ENCODE assay signal across 31 cellular contexts in the genomic region with DNA sequence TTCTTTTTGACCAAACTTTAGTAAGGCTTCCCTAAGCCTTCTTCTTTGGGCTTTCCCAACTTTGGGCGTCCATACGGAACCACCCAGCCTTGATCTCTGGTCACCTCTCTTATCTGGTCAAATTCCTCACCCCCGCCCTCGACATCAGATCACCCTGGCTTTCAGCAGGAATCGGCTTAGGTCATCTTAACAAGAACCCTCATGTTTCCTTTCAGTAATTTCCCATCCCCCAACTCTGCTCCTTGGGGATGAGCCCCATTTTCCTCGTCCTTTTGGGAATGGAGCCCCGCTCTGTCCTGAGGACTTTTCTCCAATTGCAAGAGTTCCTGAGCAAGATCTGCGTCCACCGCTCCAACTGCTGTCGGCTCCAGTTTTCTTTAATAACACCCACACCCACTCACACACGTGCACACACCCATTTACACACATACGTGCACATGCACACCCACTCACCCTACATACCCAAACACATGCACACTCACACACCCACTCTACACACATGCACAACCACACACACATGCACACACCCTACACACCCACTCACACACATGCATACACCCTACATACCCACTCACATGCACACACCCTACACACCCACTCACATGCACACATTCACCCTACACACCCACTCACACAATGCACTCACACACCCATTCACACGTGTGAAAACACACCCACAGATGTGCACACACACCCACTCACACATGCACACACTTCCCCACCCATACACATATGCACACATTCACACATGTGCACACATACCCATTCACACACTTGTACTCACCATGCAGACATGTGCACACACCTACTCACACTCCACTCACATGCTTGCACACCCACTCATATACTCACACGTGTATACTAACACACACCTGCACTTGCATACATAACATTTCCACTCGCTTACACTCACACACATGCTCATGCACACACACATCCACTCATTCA.
A peak's percentile ranks its signal among the peaks of the same experiment; 100 is the strongest.
DNase-seq lines count a peak whose midpoint lies in the region; ATAC-seq and TF ChIP-seq lines count a peak whose summit lies in the region.
"Had no signal": no experiment of that assay in that cellular context is flagged by ENCODE, and none has a peak within 500 bp of the region (broad histone marks: within the 10 kb centered on the region; RNA-seq: fewer than 3 reads in every experiment).

No MANE protein-coding gene starts in this region.

- no peaks in the 10 kb centered on the region for H3K79me1 ChIP-seq in mesenchymal stem cell (replicated peaks; ENCODE audit: low read length, poor library complexity, severe bottlenecking)

- 79% methylated on average over 15 of the region's 15 CpGs for WGBS in mesenchymal stem cell

- peaks cover 62% of the 10 kb centered on the region for H3K4me1 Mint-ChIP-seq in activated naive CD4-positive, alpha-beta T cell treated with anti-CD3 and anti-CD28 coated beads for 36 hours (ENCODE audit: low read depth)
- H3K4me1 Mint-ChIP-seq in activated CD4-positive, alpha-beta memory T cell treated with anti-CD3 and anti-CD28 coated beads, Interleukin-2, amount 10 ng/mL, durations not matched to agents 7 days and 5 days: no peaks in the 10 kb centered on the region

- peak overlapping the region; percentile 29 for H4K91ac ChIP-seq in mesenchymal stem cell (ENCODE audit: low read length)

- no peak overlapping the region for H2BK5ac ChIP-seq in mesenchymal stem cell (ENCODE audit: low read depth, low read length, poor library complexity, severe bottlenecking)

- H3K14ac ChIP-seq in mesenchymal stem cell (ENCODE audit: low read length in 2 of 2): peak overlapping the region in 1 of 2 experiments; percentile 26

- CTCF ChIA-PET in activated naive CD4-positive, alpha-beta T cell treated with anti-CD3 and anti-CD28 coated beads for 36 hours (lab: Charles Lee): interaction anchor here (0.7 to 11.8 kb wide), 6 partner anchors 21 to 145 kb away, joined by 3 to 118 read pairs (median 28); no protein-coding TSS in a partner anchor
- CTCF ChIA-PET in activated CD4-positive, alpha-beta memory T cell treated with anti-CD3 and anti-CD28 coated beads, Interleukin-2, amount 10 ng/mL, durations not matched to agents 7 days and 5 days (lab: Charles Lee): interaction anchor here (1.2 kb wide), 1 partner anchor 145 kb away, joined by 3 read pairs; no protein-coding TSS in a partner anchor

- no peak overlapping the region for H4K8ac ChIP-seq in mesenchymal stem cell (ENCODE audit: low read length)

- H2BK15ac ChIP-seq in mesenchymal stem cell (ENCODE audit: low read depth, poor library complexity, severe bottlenecking): no peak overlapping the region

- TF ChIP-seq CTCF in WERI-Rb-1 (IDR thresholded peaks at IDR 0.05; ENCODE audit: low read depth, low read length) (no peak), upper lobe of right lung (IDR thresholded peaks at IDR 0.05) (no peak)

- H2AFZ ChIP-seq in mesenchymal stem cell (ENCODE audit: low read depth, low read length): no peak overlapping the region

- H2AK5ac ChIP-seq in mesenchymal stem cell (ENCODE audit: low read length, severe bottlenecking): no peak overlapping the region

- H3K36me3 ChIP-seq in WERI-Rb-1 (no peaks in the 10 kb centered on the region), mesenchymal stem cell (ENCODE audit: control insufficient read depth in 1 of 2, insufficient read depth in 2 of 2, low read depth in 1 of 2, low read length in 2 of 2) (no peaks in the 10 kb centered on the region), upper lobe of right lung (no peaks in the 10 kb centered on the region)
- H3K36me3 ChIP-seq: left lung, neutrophil, Peyer's patch, prostate gland, right lobe of liver, spleen, thyroid gland had no signal

- POLR2A ChIA-PET in activated CD4-positive, alpha-beta memory T cell treated with anti-CD3 and anti-CD28 coated beads, Interleukin-2, amount 10 ng/mL, durations not matched to agents 7 days and 5 days (lab: Charles Lee): interaction anchor here (1.1 kb wide), 1 partner anchor 10 kb away, joined by 3 read pairs; no protein-coding TSS in a partner anchor

- no peak overlapping the region for H3K27ac ChIP-seq in WERI-Rb-1
- H3K27ac ChIP-seq in mesenchymal stem cell (ENCODE audit: low read length, poor library complexity, severe bottlenecking): no peak overlapping the region
- H3K27ac ChIP-seq in upper lobe of right lung: no peak overlapping the region
- H3K27ac ChIP-seq: epithelial cell of prostate, left lung, neutrophil, prostate gland, right lobe of liver, thyroid gland had no signal

- H3K27me3 ChIP-seq in WERI-Rb-1 (ENCODE audit: insufficient read depth, low read depth, severe bottlenecking): no peaks in the 10 kb centered on the region
- peaks cover 36 to 63% of the 10 kb centered on the region in 2 experiments for H3K27me3 ChIP-seq in mesenchymal stem cell (ENCODE audit: control insufficient read depth in 1 of 2, insufficient read depth in 1 of 2, low read length in 2 of 2)
- no peaks in the 10 kb centered on the region for H3K27me3 ChIP-seq in upper lobe of right lung
- H3K27me3 ChIP-seq: Peyer's patch, right lobe of liver, spleen, thyroid gland had no signal

- H3K9me3 Mint-ChIP-seq in activated naive CD4-positive, alpha-beta T cell treated with anti-CD3 and anti-CD28 coated beads for 36 hours: no peaks in the 10 kb centered on the region
- peaks cover 13% of the 10 kb centered on the region for H3K9me3 Mint-ChIP-seq in activated CD4-positive, alpha-beta memory T cell treated with anti-CD3 and anti-CD28 coated beads, Interleukin-2, amount 10 ng/mL, durations not matched to agents 7 days and 5 days
- H3K9me3 Mint-ChIP-seq: activated naive CD4-positive, alpha-beta T cell treated with anti-CD3 and anti-CD28 coated beads, Interleukin-2, amount 50 U/mL, for 24 hours had no signal

- no peak overlapping the region for H3K4me2 ChIP-seq in mesenchymal stem cell (ENCODE audit: low read length, poor library complexity, severe bottlenecking)

- no peak overlapping the region for H3K27ac Mint-ChIP-seq in activated naive CD4-positive, alpha-beta T cell treated with anti-CD3 and anti-CD28 coated beads for 36 hours
- no peak overlapping the region for H3K27ac Mint-ChIP-seq in activated CD4-positive, alpha-beta memory T cell treated with anti-CD3 and anti-CD28 coated beads, Interleukin-2, amount 10 ng/mL, durations not matched to agents 7 days and 5 days
- H3K27ac Mint-ChIP-seq: activated naive CD4-positive, alpha-beta T cell treated with anti-CD3 and anti-CD28 coated beads, Interleukin-2, amount 50 U/mL, for 24 hours; CD4-positive, CD25-positive, alpha-beta regulatory T cell; stimulated activated naive CD8-positive, alpha-beta T cell treated with anti-CD3 and anti-CD28 coated beads, Interleukin-15, amount 100 ng/mL, for 72 hours; T-helper 2 cell treated with Interferon-gamma antibody and Interleukin-4, amounts not matched to agents 5 μg/mL and 100 μg/mL, for 36 hours had no signal

- no peak overlapping the region for H3K9ac ChIP-seq in mesenchymal stem cell (ENCODE audit: low read length)

- no peak overlapping the region for H3K23ac ChIP-seq in mesenchymal stem cell (ENCODE audit: low read length in 2 of 2)

- H3K4me3 ChIP-seq in WERI-Rb-1 (ENCODE audit: low read depth, low read length): no peak overlapping the region
- no peak overlapping the region for H3K4me3 ChIP-seq in mesenchymal stem cell (ENCODE audit: insufficient read depth in 1 of 2, low read depth in 1 of 2, low read length in 2 of 2)
- H3K4me3 ChIP-seq in upper lobe of right lung: no peak overlapping the region
- H3K4me3 ChIP-seq: left lung, Peyer's patch, prostate gland, right lobe of liver, spleen, thyroid gland had no signal

- H3K4ac ChIP-seq in mesenchymal stem cell (ENCODE audit: low read depth in 1 of 2, low read length in 2 of 2): no peak overlapping the region

- H3K36me3 Mint-ChIP-seq in activated naive CD4-positive, alpha-beta T cell treated with anti-CD3 and anti-CD28 coated beads for 36 hours (ENCODE audit: low read depth): peaks cover 11% of the 10 kb centered on the region
- H3K36me3 Mint-ChIP-seq in activated CD4-positive, alpha-beta memory T cell treated with anti-CD3 and anti-CD28 coated beads, Interleukin-2, amount 10 ng/mL, durations not matched to agents 7 days and 5 days (ENCODE audit: low read depth): peaks cover 6% of the 10 kb centered on the region
- H3K36me3 Mint-ChIP-seq: CD4-positive, CD25-positive, alpha-beta regulatory T cell had no signal

- H2BK120ac ChIP-seq in mesenchymal stem cell (ENCODE audit: low read depth, low read length): no peak overlapping the region

- intact Hi-C loops in activated naive CD4-positive, alpha-beta T cell treated with anti-CD3 and anti-CD28 coated beads for 36 hours (cut with micrococcal nuclease): no loop called here
- intact Hi-C loops in upper lobe of right lung (cut with DNase I): no loop called here

- peak; percentile 13 for DNase-seq in activated naive CD4-positive, alpha-beta T cell treated with anti-CD3 and anti-CD28 coated beads for 36 hours
- DNase-seq in activated naive CD4-positive, alpha-beta T cell treated with anti-CD3 and anti-CD28 coated beads, Interleukin-2, amount 50 U/mL, for 16 hours: no peak
- peak; percentile 71 for DNase-seq in WERI-Rb-1
- DNase-seq in mesenchymal stem cell: no peak
- DNase-seq in upper lobe of right lung: peak; percentile 28
- DNase-seq in Kasumi-1 (lab: John Stamatoyannopoulos, UW): no peak
- DNase-seq in activated CD4-positive, alpha-beta memory T cell treated with anti-CD3 and anti-CD28 coated beads, Interleukin-2, amount 10 ng/mL, durations not matched to agents 7 days and 5 days: no peak
- DNase-seq: activated CD4-positive, alpha-beta T cell treated with anti-CD3 and anti-CD28 coated beads for 4 hours; activated T-cell treated with anti-CD3 and anti-CD28 coated beads, Interleukin-2, amount 50 U/mL, for 48 hours; AML-193; amniotic stem cell; CD4-positive, CD25-positive, alpha-beta regulatory T cell; glutamatergic neuron; left lung; NCI-H1092; NCI-H187; NCI-H446 treated with DMSO at 0.1 percent for 48 hours; NCI-H82; SHP77 treated with DMSO at 0.1 percent for 48 hours; spleen; stimulated activated CD8-positive, alpha-beta memory T cell treated with anti-CD3 and anti-CD28 coated beads, Interleukin-4, amount 100 ng/mL, for 48 hours; stimulated activated naive CD8-positive, alpha-beta T cell treated with anti-CD3 and anti-CD28 coated beads, Interleukin-15, amount 100 ng/mL, for 72 hours had no signal

- H3K4me1 ChIP-seq in mesenchymal stem cell (ENCODE audit: control insufficient read depth, insufficient read depth, low read depth, low read length): peaks cover 3% of the 10 kb centered on the region
- H3K4me1 ChIP-seq in upper lobe of right lung: no peaks in the 10 kb centered on the region
- H3K4me1 ChIP-seq: left lung, prostate gland, right lobe of liver, thyroid gland had no signal

- H2BK12ac ChIP-seq in mesenchymal stem cell (ENCODE audit: low read length in 2 of 2): no peak overlapping the region

- ATAC-seq in upper lobe of right lung (no peak), GM19023 (IDR thresholded peaks at IDR 0.05; ENCODE audit: unreplicated experiment) (no peak)
- ATAC-seq: stimulated activated naive CD8-positive, alpha-beta T cell treated with anti-CD3 and anti-CD28 coated beads, Interleukin-15, amount 100 ng/mL, for 72 hours had no signal

- H3K4me3 Mint-ChIP-seq in activated naive CD4-positive, alpha-beta T cell treated with anti-CD3 and anti-CD28 coated beads for 36 hours: no peak overlapping the region
- no peak overlapping the region for H3K4me3 Mint-ChIP-seq in activated CD4-positive, alpha-beta memory T cell treated with anti-CD3 and anti-CD28 coated beads, Interleukin-2, amount 10 ng/mL, durations not matched to agents 7 days and 5 days
- H3K4me3 Mint-ChIP-seq: activated naive CD4-positive, alpha-beta T cell treated with anti-CD3 and anti-CD28 coated beads, Interleukin-2, amount 50 U/mL, for 24 hours; CD4-positive, CD25-positive, alpha-beta regulatory T cell; stimulated activated naive CD8-positive, alpha-beta T cell treated with anti-CD3 and anti-CD28 coated beads, Interleukin-15, amount 100 ng/mL, for 72 hours; T-helper 2 cell treated with Interferon-gamma antibody and Interleukin-4, amounts not matched to agents 5 μg/mL and 100 μg/mL, for 36 hours had no signal

- no peak overlapping the region for H3K18ac ChIP-seq in mesenchymal stem cell (ENCODE audit: low read depth in 1 of 2, low read length in 2 of 2)

- H3K27me3 Mint-ChIP-seq in activated naive CD4-positive, alpha-beta T cell treated with anti-CD3 and anti-CD28 coated beads for 36 hours (ENCODE audit: low read depth): no peaks in the 10 kb centered on the region
- H3K27me3 Mint-ChIP-seq in activated CD4-positive, alpha-beta memory T cell treated with anti-CD3 and anti-CD28 coated beads, Interleukin-2, amount 10 ng/mL, durations not matched to agents 7 days and 5 days: peaks cover 8% of the 10 kb centered on the region
- H3K27me3 Mint-ChIP-seq: activated naive CD4-positive, alpha-beta T cell treated with anti-CD3 and anti-CD28 coated beads, Interleukin-2, amount 50 U/mL, for 24 hours; CD4-positive, CD25-positive, alpha-beta regulatory T cell; stimulated activated naive CD8-positive, alpha-beta T cell treated with anti-CD3 and anti-CD28 coated beads, Interleukin-15, amount 100 ng/mL, for 72 hours had no signal

- H3K9me3 ChIP-seq in WERI-Rb-1 (ENCODE audit: severe bottlenecking) (peaks cover 3% of the 10 kb centered on the region), mesenchymal stem cell (ENCODE audit: control insufficient read depth, low read length) (peaks cover 6% of the 10 kb centered on the region), upper lobe of right lung (no peaks in the 10 kb centered on the region)
- H3K9me3 ChIP-seq: left lung, neutrophil, prostate gland, right lobe of liver, thyroid gland had no signal

Comparison
In these comparisons a context has a peak if more than half of its experiments do, and no peak if none do; other contexts are left out.
1. DNase-seq: peak in activated naive CD4-positive, alpha-beta T cell treated with anti-CD3 and anti-CD28 coated beads for 36 hours (single experiment), WERI-Rb-1 (single experiment) and upper lobe of right lung (single experiment); none in activated naive CD4-positive, alpha-beta T cell treated with anti-CD3 and anti-CD28 coated beads, Interleukin-2, amount 50 U/mL, for 16 hours (single experiment), mesenchymal stem cell (single experiment), Kasumi-1 (0 of 2) and activated CD4-positive, alpha-beta memory T cell treated with anti-CD3 and anti-CD28 coated beads, Interleukin-2, amount 10 ng/mL, durations not matched to agents 7 days and 5 days (single experiment).